Comparison of ENCODE assay signal across 8 cellular contexts in the genomic region with DNA sequence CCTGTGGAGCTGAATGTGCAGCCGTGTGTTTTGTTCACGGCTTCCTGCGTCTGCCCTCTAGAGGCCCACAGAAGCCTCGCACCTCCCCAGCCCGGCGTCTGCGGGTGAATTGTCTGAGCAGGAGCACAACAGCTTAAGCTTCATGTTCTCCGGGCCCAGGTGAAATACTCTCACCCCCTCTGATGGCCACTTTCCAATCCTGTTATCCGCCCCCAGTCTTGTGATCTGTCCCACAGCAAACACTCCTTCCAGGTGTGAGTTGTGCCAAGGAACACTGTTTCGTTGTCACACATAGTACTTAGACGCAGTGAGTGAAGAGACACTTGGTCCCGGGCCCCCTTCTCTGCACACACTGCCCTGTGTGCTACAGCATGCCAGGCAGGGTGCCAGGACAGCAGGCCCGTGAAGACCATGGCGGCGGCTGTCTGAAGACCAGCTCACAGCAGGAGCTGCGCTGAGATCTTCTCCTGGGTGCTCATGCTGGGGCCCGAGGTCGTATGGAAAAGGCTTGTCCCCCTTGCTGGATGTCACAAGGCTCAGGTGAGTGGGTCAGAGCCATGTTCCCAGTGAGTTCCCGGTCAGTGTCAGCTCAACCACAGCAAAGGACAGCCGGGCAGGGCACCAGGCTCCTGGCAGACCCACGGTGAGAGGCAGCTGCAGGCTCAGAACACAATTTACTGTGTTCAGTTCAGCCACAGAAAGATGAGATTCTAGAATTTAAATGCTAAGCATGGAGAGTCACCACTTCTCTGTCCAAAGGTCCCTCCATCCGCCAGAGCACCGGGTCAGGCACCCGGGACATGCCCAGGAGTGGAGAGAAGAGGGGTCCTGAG. TPM values are rescaled to one million over a fixed set of nuclear protein-coding genes. Genes with fewer than 3 reads are reported as not detected.
DNase-seq lines count a peak whose midpoint lies in the region; ATAC-seq, FAIRE-seq and TF ChIP-seq lines count a peak whose summit lies in the region.

No MANE protein-coding gene starts in this region.

- peak overlapping the region; percentile 43; the same call in 1 of the 2 replicates for H3K27ac ChIP-seq in OCI-LY3 (ENCODE audit: low read length)
- H3K27ac ChIP-seq in psoas muscle = no peak overlapping the region

- TF ChIP-seq CTCF in GM12874 (IDR thresholded peaks at IDR 0.05; ENCODE audit: insufficient read depth, low read depth, low read length) (peak; percentile 32), OCI-LY3 (IDR thresholded peaks at IDR 0.05; ENCODE audit: low read depth, low read length) (peak; percentile 86), psoas muscle (IDR thresholded peaks at IDR 0.05) (peak; percentile 68)

- H3K9ac ChIP-seq in OCI-LY3 (ENCODE audit: low read length) = peak overlapping the region; percentile 40; the same call in 1 of the 2 replicates

- H3K4me3 ChIP-seq in OCI-LY3 (ENCODE audit: low read length) (no peak overlapping the region), psoas muscle (no peak overlapping the region)

- H3K9me3 ChIP-seq in OCI-LY3 (ENCODE audit: insufficient read depth, low read length) (no peaks in the 10 kb centered on the region), psoas muscle (no peaks in the 10 kb centered on the region)

- FAIRE-seq in GM12892 (lab: Jason Lieb, UNC) = no peak

- peak overlapping the region; percentile 58 for H3K4me2 ChIP-seq in OCI-LY3 (ENCODE audit: low read length)

- no peaks in the 10 kb centered on the region for H3K36me3 ChIP-seq in OCI-LY3 (replicated peaks; ENCODE audit: low read depth, low read length)
- H3K36me3 ChIP-seq in psoas muscle (ENCODE audit: insufficient read depth in 1 of 2, low read depth in 1 of 2) = no peaks in the 10 kb centered on the region

- intact Hi-C loops in Right ventricle myocardium superior (cut with DNase I) = no loop called here
- intact Hi-C loops in psoas muscle (cut with DNase I) = no loop called here

- H4K20me1 ChIP-seq in OCI-LY3 (ENCODE audit: insufficient read depth, low read length) = no peaks in the 10 kb centered on the region

- no peaks in the 10 kb centered on the region for H3K79me2 ChIP-seq in OCI-LY3 (ENCODE audit: low read length)

- H3K27me3 ChIP-seq in OCI-LY3 (ENCODE audit: low read depth, low read length) (no peaks in the 10 kb centered on the region), psoas muscle (ENCODE audit: insufficient read depth in 3 of 3, low read length in 2 of 3) (peaks cover 0 to 18% (median 3%) of the 10 kb centered on the region in 3 donors)

- DNase-seq in HT1080 (ENCODE audit: low read depth) (peak; percentile 55), Right ventricle myocardium superior (peak; percentile 81), psoas muscle (peak; percentile 55 to 77), GM12892 (ENCODE audit: insufficient read length) (no peak)
- peak; percentile 29 for DNase-seq in activated gamma-delta T cell treated with anti-CD3 and anti-CD28 coated beads, Interleukin-2, amount 50 U/mL, for 16 hours (ENCODE audit: low read depth)

- 14 to 28% (median 18%) methylated on average over 24 of the region's 24 CpGs for WGBS in psoas muscle, 3 donors

- peak; percentile 89 for ATAC-seq in Right ventricle myocardium superior (ENCODE audit: poor library complexity)
- peak; percentile 55 to 88 (median 84) for ATAC-seq in psoas muscle
- no peak for ATAC-seq in GM21717 (IDR thresholded peaks at IDR 0.05; ENCODE audit: unreplicated experiment)

- TF ChIP-seq POLR2A in GM12892 (IDR thresholded peaks at IDR 0.05; ENCODE audit: low read depth, low read length) = no peak

- peaks cover 32% of the 10 kb centered on the region for H3K4me1 ChIP-seq in OCI-LY3 (ENCODE audit: low read length)
- H3K4me1 ChIP-seq in psoas muscle = no peaks in the 10 kb centered on the region

- peak overlapping the region; percentile 47; the same call in 1 of the 2 replicates for H2AFZ ChIP-seq in OCI-LY3 (ENCODE audit: low read depth, low read length)

RNA-seq across cellular contexts. Expression of gene PXDN, which starts 6.8 kb away (rescaled TPM):
- 0.40 and 0.88 TPM in 2 replicates for total RNA-seq in HT1080 (2014; rRNA removed; shearing (Covaris generic))
- polyA plus RNA-seq in HT1080 (2015; cell fraction: cytosol; rRNA removed) = 4.6 and 7.6 TPM in 2 replicates
- 23.3 and 23.8 TPM in 2 replicates for polyA plus RNA-seq in HT1080 (2015; cell fraction: nucleus; rRNA removed)
- total RNA-seq in Right ventricle myocardium superior (15.6 TPM), psoas muscle (10 to 100 TPM in 3 of 4 donors, 1 to 10 TPM in 1; 8.5 to 15.4 (median 12.6) TPM)
- polyA plus RNA-seq in psoas muscle = 1 to 10 TPM; 4.1 to 9.4 (median 4.8) TPM
- 0.04 TPM for polyA plus RNA-seq in GM12892 (2012; ENCODE audit: missing spikeins)

Comparison
In these comparisons a context has a peak if more than half of its experiments do, and no peak if none do; other contexts are left out.
1. CTCF ChIP-seq: peak in every context shown above with its lines; median percentile 86 in OCI-LY3; 68 in psoas muscle; 32 in GM12874.